ENCODE assay signal across 18 cellular contexts in the genomic region with DNA sequence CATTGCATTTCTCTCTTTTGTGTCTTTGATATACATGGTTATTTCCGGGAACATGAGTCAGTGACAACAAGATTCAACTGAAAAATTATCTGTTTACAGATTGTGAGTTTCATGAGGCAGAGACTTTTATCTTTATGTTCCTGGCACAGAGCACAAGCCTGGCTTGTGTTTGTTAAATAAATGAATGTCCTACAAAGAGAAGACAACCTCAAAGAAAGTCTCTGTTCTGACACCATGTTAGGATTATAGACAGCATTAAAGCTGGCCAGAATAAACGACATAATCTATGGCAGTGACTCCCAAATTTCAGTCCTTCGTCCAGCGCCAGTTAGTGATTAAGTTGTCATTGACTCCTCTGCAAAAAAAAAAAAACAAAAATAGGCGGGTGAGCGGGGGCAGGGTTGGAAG.
A peak's percentile ranks its signal among the peaks of the same experiment; 100 is the strongest.
DNase-seq lines count a peak whose midpoint lies in the region; ATAC-seq and TF ChIP-seq lines count a peak whose summit lies in the region.
"Had no signal": no experiment of that assay in that cellular context is flagged by ENCODE, and none has a peak within 500 bp of the region (broad histone marks: within the 10 kb centered on the region; RNA-seq: fewer than 3 reads in every experiment).

No MANE protein-coding gene starts in this region.

- CTCF ChIA-PET in PC-3 (lab: Charles Lee): no interaction called here

- H3K4me1 ChIP-seq in PC-3 (ENCODE audit: insufficient read depth, low read length): no peaks in the 10 kb centered on the region
- H3K4me1 ChIP-seq in neural progenitor cell: peaks cover 14% of the 10 kb centered on the region
- H3K4me1 ChIP-seq: left lung had no signal

- no peak overlapping the region for H3K4me2 ChIP-seq in PC-3 (ENCODE audit: low read length)
- no peak overlapping the region for H3K4me2 ChIP-seq in neural progenitor cell

- POLR2A ChIA-PET in PC-3 (lab: Charles Lee; ENCODE audit: unreplicated experiment): no interaction called here

- H4K20me1 ChIP-seq in PC-3 (ENCODE audit: low read length): no peaks in the 10 kb centered on the region
- no peaks in the 10 kb centered on the region for H4K20me1 ChIP-seq in neural progenitor cell (ENCODE audit: low read depth)

- H3K4me3 Mint-ChIP-seq in neural progenitor cell: no peak overlapping the region
- H3K4me3 Mint-ChIP-seq: CD14-positive monocyte; T-helper 1 cell treated with Interleukin-12 subunit alpha and Interleukin-12 subunit beta and Interleukin-4 antibody, amounts not matched to agents 30 μg/mL and 1 μg/mL, for 36 hours had no signal

- TF ChIP-seq CTCF in PC-3 (conservative IDR thresholded peaks at IDR 0.05; ENCODE audit: low read depth, low read length) (no peak), fibroblast of mammary gland (conservative IDR thresholded peaks at IDR 0.05; ENCODE audit: control insufficient read depth, insufficient read depth, low read depth, low read length) (no peak), neural progenitor cell (IDR thresholded peaks at IDR 0.05) (no peak)

- H3K4me1 Mint-ChIP-seq in neural progenitor cell: peaks cover 10% of the 10 kb centered on the region
- H3K4me1 Mint-ChIP-seq: CD14-positive monocyte had no signal

- H3K36me3 ChIP-seq in PC-3 (ENCODE audit: low read depth, low read length): no peaks in the 10 kb centered on the region
- no peaks in the 10 kb centered on the region for H3K36me3 ChIP-seq in neural progenitor cell
- H3K36me3 ChIP-seq: left lung had no signal

- H3K27ac Mint-ChIP-seq in neural progenitor cell: no peak overlapping the region
- H3K27ac Mint-ChIP-seq: CD14-positive monocyte; progenitor cell of endocrine pancreas; T-helper 1 cell treated with Interleukin-12 subunit alpha and Interleukin-12 subunit beta and Interleukin-4 antibody, amounts not matched to agents 30 μg/mL and 1 μg/mL, for 36 hours had no signal

- no peak overlapping the region for H3K4me3 ChIP-seq in PC-3 (ENCODE audit: low read length)
- no peak overlapping the region for H3K4me3 ChIP-seq in fibroblast of mammary gland (ENCODE audit: control insufficient read depth, low read depth, low read length)
- no peak overlapping the region for H3K4me3 ChIP-seq in neural progenitor cell
- H3K4me3 ChIP-seq: left lung had no signal

- intact Hi-C loops in PC-3 (cut with micrococcal nuclease): no loop called here

- H3K27me3 Mint-ChIP-seq in neural progenitor cell (ENCODE audit: insufficient read depth, low read depth): no peaks in the 10 kb centered on the region
- H3K27me3 Mint-ChIP-seq: progenitor cell of endocrine pancreas had no signal

- H3K9me3 Mint-ChIP-seq in neural progenitor cell: peaks cover 3% of the 10 kb centered on the region
- H3K9me3 Mint-ChIP-seq: T-helper 1 cell treated with Interleukin-12 subunit alpha and Interleukin-12 subunit beta and Interleukin-4 antibody, amounts not matched to agents 30 μg/mL and 1 μg/mL, for 36 hours had no signal

- H2AFZ ChIP-seq in PC-3 (ENCODE audit: low read length): no peak overlapping the region
- no peak overlapping the region for H2AFZ ChIP-seq in neural progenitor cell (replicated peaks)

- H3K9me3 ChIP-seq in PC-3 (ENCODE audit: low read length) (no peaks in the 10 kb centered on the region), neural progenitor cell (ENCODE audit: low read depth) (no peaks in the 10 kb centered on the region)
- H3K9me3 ChIP-seq: left lung had no signal

- no peak overlapping the region for H3K9ac ChIP-seq in PC-3 (ENCODE audit: low read length)
- no peak overlapping the region for H3K9ac ChIP-seq in neural progenitor cell

- no peaks in the 10 kb centered on the region for H3K79me2 ChIP-seq in PC-3 (ENCODE audit: low read length)
- H3K79me2 ChIP-seq in neural progenitor cell (ENCODE audit: low read depth): no peaks in the 10 kb centered on the region

- no TSS peak for BruUV-seq in PC-3 (replicated peaks; lab: Mats Ljungman, UMichigan)

- H3K9me2 ChIP-seq in PC-3 (replicated peaks; ENCODE audit: low read length): no peaks in the 10 kb centered on the region

- H3K36me3 Mint-ChIP-seq in neural progenitor cell: no peaks in the 10 kb centered on the region
- H3K36me3 Mint-ChIP-seq: CD14-positive monocyte had no signal

- ATAC-seq in PC-3: peak; percentile 55
- ATAC-seq: esophagus mucosa, left lung had no signal

- H3F3A ChIP-seq in PC-3 (ENCODE audit: low read length, unreplicated experiment): no peaks in the 10 kb centered on the region
- H3F3A ChIP-seq in neural progenitor cell (ENCODE audit: low read depth): no peaks in the 10 kb centered on the region

- H3K27ac ChIP-seq in PC-3 (ENCODE audit: low read length): no peak overlapping the region
- H3K27ac ChIP-seq in neural progenitor cell: no peak overlapping the region
- H3K27ac ChIP-seq: left lung had no signal

- peak; percentile 18 for DNase-seq in H4 (ENCODE audit: low spot score)
- DNase-seq in PC-3: peak; percentile 22
- DNase-seq in fibroblast of mammary gland (ENCODE audit: low read depth): peak; percentile 48
- DNase-seq in renal cortical epithelial cell (ENCODE audit: low read depth): peak; percentile 15
- DNase-seq in inferior parietal cortex (ENCODE audit: extremely low spot score): no peak
- DNase-seq in neural progenitor cell (ENCODE audit: low spot score): no peak
- DNase-seq in iPS-NIHi7 (ENCODE audit: extremely low spot score): no peak
- DNase-seq: activated CD4-positive, CD25-positive, alpha-beta regulatory T cell treated with anti-CD3 and anti-CD28 coated beads, Interleukin-2, amount 50 U/mL, for 72 hours; activated gamma-delta T cell; aorta; DND-41; left lung; NCI-H1048; RPMI8226 had no signal

- H3K27me3 ChIP-seq in PC-3 (ENCODE audit: low read length) (no peaks in the 10 kb centered on the region; the same call in 1 of the 2 replicates), neural progenitor cell (no peaks in the 10 kb centered on the region)
- H3K27me3 ChIP-seq: left lung had no signal

Comparison
In these comparisons a context has a peak if more than half of its experiments do, and no peak if none do; other contexts are left out.
1. DNase-seq: peak in H4 (single experiment), PC-3 (single experiment), fibroblast of mammary gland (single experiment) and renal cortical epithelial cell (single experiment); none in inferior parietal cortex (single experiment), neural progenitor cell (single experiment) and iPS-NIHi7 (single experiment).